ENCODE assay signal across 19 cellular contexts in the genomic region with DNA sequence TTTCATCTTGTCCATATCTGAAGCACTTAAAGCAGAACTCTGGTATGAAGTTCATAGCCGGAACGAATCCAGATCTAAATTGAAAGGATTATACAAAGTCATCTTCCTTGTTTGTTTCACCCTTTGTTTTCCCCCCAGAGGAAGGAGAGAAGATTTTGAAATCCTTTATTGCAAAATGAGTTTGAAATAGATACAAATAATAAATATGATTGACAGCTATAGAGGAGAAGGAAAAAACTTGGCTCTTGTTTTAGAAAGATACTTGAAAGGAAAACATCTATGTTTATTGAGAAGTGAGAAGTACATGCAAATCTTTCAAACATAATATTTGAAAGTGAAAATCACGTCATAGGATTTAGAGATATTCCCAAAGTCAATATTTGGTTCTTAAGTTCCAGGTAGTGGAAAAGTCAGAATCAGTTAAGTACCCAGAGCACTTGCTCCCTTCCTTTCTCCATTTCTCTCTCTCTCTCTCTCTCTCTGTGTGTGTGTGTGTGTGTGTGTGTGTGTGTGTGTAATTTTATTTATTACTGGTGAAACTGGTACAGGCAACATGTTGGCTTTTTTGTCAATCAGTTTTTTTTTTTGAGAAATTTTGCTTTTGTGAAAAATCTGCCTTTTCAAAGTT. TPM values are rescaled to one million over a fixed set of nuclear protein-coding genes. Genes with fewer than 3 reads are reported as not detected.
DNase-seq lines count a peak whose midpoint lies in the region; ATAC-seq, FAIRE-seq and TF ChIP-seq lines count a peak whose summit lies in the region.
"Had no signal": no experiment of that assay in that cellular context is flagged by ENCODE, and none has a peak within 500 bp of the region (broad histone marks: within the 10 kb centered on the region; RNA-seq: fewer than 3 reads in every experiment).

No MANE protein-coding gene starts in this region.

- no peak overlapping the region for H4K12ac ChIP-seq in trophoblast cell (ENCODE audit: low read depth, low read length)

- no peak overlapping the region for H3K9ac ChIP-seq in trophoblast cell (ENCODE audit: low read length)

- no peak overlapping the region for H3K18ac ChIP-seq in trophoblast cell (ENCODE audit: low read length)

- H3K27ac ChIP-seq in trophoblast cell (ENCODE audit: low read depth, low read length) (no peak overlapping the region), WERI-Rb-1 (no peak overlapping the region)
- H3K27ac ChIP-seq: right lobe of liver, tibial nerve had no signal

- H3K27me3 ChIP-seq in trophoblast cell (ENCODE audit: insufficient read depth, low read length) (no peaks in the 10 kb centered on the region), WERI-Rb-1 (ENCODE audit: insufficient read depth, low read depth, severe bottlenecking) (no peaks in the 10 kb centered on the region)
- H3K27me3 ChIP-seq: adrenal gland, right lobe of liver, tibial nerve had no signal

- H4K91ac ChIP-seq in trophoblast cell (ENCODE audit: low read depth, low read length), result no peak overlapping the region

- TF ChIP-seq CTCF in natural killer cell (IDR thresholded peaks at IDR 0.05) (no peak), fibroblast of villous mesenchyme (IDR thresholded peaks at IDR 0.05; ENCODE audit: insufficient read depth, low read depth, low read length) (no peak), WERI-Rb-1 (IDR thresholded peaks at IDR 0.05; ENCODE audit: low read depth, low read length) (no peak)

- peak overlapping the region; percentile 28 for H3K4me3 Mint-ChIP-seq in natural killer cell
- no peak overlapping the region for H3K4me3 Mint-ChIP-seq in natural killer cell treated with Interleukin-12 subunit alpha and Interleukin-12 subunit beta and Interleukin-15 and Interleukin-18, amount 100 ng/mL, for 72 hours
- H3K4me3 Mint-ChIP-seq: stimulated activated naive B cell treated with anti-CD40 and anti-IgM and Interleukin-4, amounts not matched to agents 10 μg/mL and 1 μg/mL and 100 μg/mL, for 72 hours had no signal

- H4K8ac ChIP-seq in trophoblast cell (ENCODE audit: low read depth, low read length), result no peak overlapping the region

- peak overlapping the region; percentile 12 to 57 for H3K27ac Mint-ChIP-seq in natural killer cell
- H3K27ac Mint-ChIP-seq in natural killer cell treated with Interleukin-12 subunit alpha and Interleukin-12 subunit beta and Interleukin-15 and Interleukin-18, amount 100 ng/mL, for 72 hours, result peak overlapping the region in 1 of 2 donors; percentile 85
- H3K27ac Mint-ChIP-seq: stimulated activated naive B cell treated with anti-CD40 and anti-IgM and Interleukin-4, amounts not matched to agents 10 μg/mL and 1 μg/mL and 100 μg/mL, for 72 hours had no signal

- H3K4me3 ChIP-seq in fibroblast of villous mesenchyme (ENCODE audit: low read depth, low read length) (no peak overlapping the region), trophoblast cell (ENCODE audit: low read depth, low read length) (no peak overlapping the region), WERI-Rb-1 (ENCODE audit: low read depth, low read length) (no peak overlapping the region)
- H3K4me3 ChIP-seq: right lobe of liver, tibial nerve had no signal

- no peak overlapping the region for H3K23ac ChIP-seq in trophoblast cell (ENCODE audit: low read length)

- H2AK5ac ChIP-seq in trophoblast cell (ENCODE audit: low read length), result no peak overlapping the region

- DNase-seq in natural killer cell (no peak), NCI-H460 (ENCODE audit: extremely low read depth, low read depth) (peak; percentile 21), fibroblast of villous mesenchyme (ENCODE audit: low read depth) (peak; percentile 28), trophoblast cell (no peak), WERI-Rb-1 (no peak), H54 (ENCODE audit: insufficient read length, low spot score) (no peak)
- no peak for DNase-seq in natural killer cell treated with Interleukin-12 subunit alpha and Interleukin-12 subunit beta and Interleukin-15 and Interleukin-18, amount 100 ng/mL, for 72 hours (ENCODE audit: low spot score)
- DNase-seq: adrenal gland; Caco-2; erythroblast; NCI-H1417 treated with DMSO at 0.1 percent for 48 hours; NCI-H2171; NCI-H774; right lobe of liver; stimulated activated naive B cell treated with anti-CD40 and anti-IgM and Interleukin-4, amounts not matched to agents 10 μg/mL and 1 μg/mL and 100 μg/mL, for 72 hours; T1000 had no signal

- H3K36me3 ChIP-seq in trophoblast cell (ENCODE audit: control insufficient read depth in 1 of 2, insufficient read depth in 2 of 2, low read length in 2 of 2) (no peaks in the 10 kb centered on the region), WERI-Rb-1 (no peaks in the 10 kb centered on the region)
- H3K36me3 ChIP-seq: adrenal gland, right lobe of liver, tibial nerve had no signal

- no peak overlapping the region for H2BK5ac ChIP-seq in trophoblast cell (ENCODE audit: low read depth, low read length, poor library complexity)

- H3K36me3 Mint-ChIP-seq in natural killer cell, result no peaks in the 10 kb centered on the region
- H3K36me3 Mint-ChIP-seq in natural killer cell treated with Interleukin-12 subunit alpha and Interleukin-12 subunit beta and Interleukin-15 and Interleukin-18, amount 100 ng/mL, for 72 hours, result peaks cover 12% of the 10 kb centered on the region

- TF ChIP-seq POLR2A in H54 (IDR thresholded peaks at IDR 0.05; ENCODE audit: low read depth, low read length), result no peak

- H3K14ac ChIP-seq in trophoblast cell (ENCODE audit: low read length), result no peak overlapping the region

- no peak overlapping the region for H2BK120ac ChIP-seq in trophoblast cell (ENCODE audit: insufficient read depth, low read length, poor library complexity)

- H3K4me1 Mint-ChIP-seq in natural killer cell, result peaks cover 24 to 32% of the 10 kb centered on the region in 2 donors
- peaks cover 39 to 46% of the 10 kb centered on the region in 2 donors for H3K4me1 Mint-ChIP-seq in natural killer cell treated with Interleukin-12 subunit alpha and Interleukin-12 subunit beta and Interleukin-15 and Interleukin-18, amount 100 ng/mL, for 72 hours (ENCODE audit: low read depth in 2 of 2)

- no peaks in the 10 kb centered on the region for H3K4me1 ChIP-seq in trophoblast cell (ENCODE audit: control insufficient read depth in 1 of 2, insufficient read depth in 2 of 2, low read length in 2 of 2)
- H3K4me1 ChIP-seq: Caco-2, right lobe of liver had no signal

- no peak overlapping the region for H2AFZ ChIP-seq in trophoblast cell (ENCODE audit: insufficient read depth, low read length, poor library complexity)

- H2BK12ac ChIP-seq in trophoblast cell (ENCODE audit: low read length), result no peak overlapping the region

- no peaks in the 10 kb centered on the region for H3K9me3 ChIP-seq in trophoblast cell (ENCODE audit: insufficient read depth, low read depth, low read length)
- H3K9me3 ChIP-seq in WERI-Rb-1 (ENCODE audit: severe bottlenecking), result no peaks in the 10 kb centered on the region
- H3K9me3 ChIP-seq: adrenal gland, Caco-2, right lobe of liver, tibial nerve had no signal

- no peak for FAIRE-seq in H54 (lab: Jason Lieb, UNC)
- FAIRE-seq: HTR-8/SVneo, RCC 7860 had no signal

- intact Hi-C loops in natural killer cell (cut with micrococcal nuclease), result loop anchor here (5.0 kb wide), 2 partner anchors 85 to 340 kb away; a partner anchor contains a TSS

- no peak overlapping the region for H3K4me2 ChIP-seq in trophoblast cell (ENCODE audit: low read length)

- H3K79me1 ChIP-seq in trophoblast cell (ENCODE audit: low read length), result no peaks in the 10 kb centered on the region

- no CpG with 5 or more reads among the region's 3 CpGs for WGBS in trophoblast cell (ENCODE audit: extremely low coverage, insufficient coverage, insufficient read length)

- peaks cover 0 to 3% of the 10 kb centered on the region in 2 donors for H3K9me3 Mint-ChIP-seq in natural killer cell
- no peaks in the 10 kb centered on the region for H3K9me3 Mint-ChIP-seq in natural killer cell treated with Interleukin-12 subunit alpha and Interleukin-12 subunit beta and Interleukin-15 and Interleukin-18, amount 100 ng/mL, for 72 hours

- ATAC-seq in natural killer cell, result no peak
- no peak for ATAC-seq in natural killer cell treated with Interleukin-12 subunit alpha and Interleukin-12 subunit beta and Interleukin-15 and Interleukin-18, amount 100 ng/mL, for 72 hours
- ATAC-seq: right lobe of liver; stimulated activated naive B cell treated with anti-CD40 and anti-IgM and Interleukin-4, amounts not matched to agents 10 μg/mL and 1 μg/mL and 100 μg/mL, for 72 hours had no signal

- H3K79me2 ChIP-seq in trophoblast cell (ENCODE audit: control insufficient read depth, insufficient read depth, low read length, poor library complexity), result no peaks in the 10 kb centered on the region

- H3K27me3 Mint-ChIP-seq in natural killer cell (ENCODE audit: low read depth in 2 of 2), result no peaks in the 10 kb centered on the region
- no peaks in the 10 kb centered on the region for H3K27me3 Mint-ChIP-seq in natural killer cell treated with Interleukin-12 subunit alpha and Interleukin-12 subunit beta and Interleukin-15 and Interleukin-18, amount 100 ng/mL, for 72 hours
- H3K27me3 Mint-ChIP-seq: stimulated activated naive B cell treated with anti-CD40 and anti-IgM and Interleukin-4, amounts not matched to agents 10 μg/mL and 1 μg/mL and 100 μg/mL, for 72 hours had no signal

- no peak overlapping the region for H3K4ac ChIP-seq in trophoblast cell (ENCODE audit: low read depth, low read length)

RNA-seq across cellular contexts. Expression of a gene that starts 27.3 kb away (rescaled TPM):
- total RNA-seq in natural killer cell, result 10 to 100 TPM; 67.6 to 79.9 (median 75.3) TPM
- total RNA-seq in natural killer cell treated with Interleukin-12 subunit alpha and Interleukin-12 subunit beta and Interleukin-15 and Interleukin-18, amount 100 ng/mL, for 72 hours, result 100 to 1,000 TPM in 1 of 2 donors, 10 to 100 TPM in 1; 86.3 to 124 TPM
- total RNA-seq in NCI-H460 (2014; rRNA removed; shearing (Covaris generic)), result 80.8 and 83.3 TPM in 2 replicates
- polyA plus RNA-seq in NCI-H460 (2014; cell fraction: nucleus; rRNA removed), result 52.3 and 64.2 TPM in 2 replicates
- total RNA-seq in fibroblast of villous mesenchyme, result 196 and 266 TPM in 2 replicates
- polyA plus RNA-seq in trophoblast cell (2013), result 139 and 142 TPM in 2 replicates

Comparison
In these comparisons a context has a peak if more than half of its experiments do, and no peak if none do; other contexts are left out.
1. DNase-seq: peak in NCI-H460 (single experiment) and fibroblast of villous mesenchyme (single experiment); none in natural killer cell (single experiment), natural killer cell treated with Interleukin-12 subunit alpha and Interleukin-12 subunit beta and Interleukin-15 and Interleukin-18, amount 100 ng/mL, for 72 hours (single experiment), trophoblast cell (0 of 2), WERI-Rb-1 (single experiment) and H54 (single experiment).